ENCODE assay signal across 8 cellular contexts in the genomic region with DNA sequence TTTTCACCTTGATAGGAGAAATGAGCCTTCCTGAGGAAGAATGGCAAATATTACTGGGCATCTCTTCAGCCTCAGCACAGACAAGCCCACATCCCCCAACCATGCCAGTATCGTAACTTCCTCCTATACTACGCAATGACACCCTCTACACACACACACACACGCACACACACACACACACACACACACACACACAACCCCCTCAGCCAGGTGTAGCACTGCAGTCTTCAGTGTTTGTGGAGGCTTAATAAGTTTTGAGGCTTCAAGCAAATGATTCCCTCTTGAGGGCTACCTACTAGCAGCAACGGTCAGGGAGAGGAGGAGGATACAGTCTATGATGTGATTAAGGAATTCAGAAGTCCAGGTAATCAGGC. TPM values are rescaled to one million over a fixed set of nuclear protein-coding genes. Genes with fewer than 3 reads are reported as not detected.
DNase-seq lines count a peak whose midpoint lies in the region; ATAC-seq, FAIRE-seq and TF ChIP-seq lines count a peak whose summit lies in the region.

No MANE protein-coding gene starts in this region.

- peak overlapping the region; percentile 86 for H2AFZ ChIP-seq in astrocyte (ENCODE audit: low read depth, low read length)

- H3K4me2 ChIP-seq in astrocyte (ENCODE audit: low read length), result peak overlapping the region; percentile 92

- peak overlapping the region; percentile 94 for H3K4me3 Mint-ChIP-seq in astrocyte (ENCODE audit: unreplicated experiment)

- no peaks in the 10 kb centered on the region for H3K36me3 ChIP-seq in astrocyte (ENCODE audit: insufficient read depth, low read length)

- peaks cover 34% of the 10 kb centered on the region for H3K4me1 ChIP-seq in astrocyte (ENCODE audit: insufficient read depth, low read length)

- peak overlapping the region; percentile 83 for H3K9ac ChIP-seq in astrocyte (ENCODE audit: low read length)

- no peaks in the 10 kb centered on the region for H3K27me3 Mint-ChIP-seq in astrocyte (ENCODE audit: low read depth, unreplicated experiment)

- no peak for TF ChIP-seq CTCF in astrocyte (IDR thresholded peaks at IDR 0.05; ENCODE audit: insufficient read depth, low read depth, low read length)

- H3K9me3 ChIP-seq in astrocyte (ENCODE audit: insufficient read depth, low read depth, low read length), result no peaks in the 10 kb centered on the region

- peak overlapping the region; percentile 24 for H3K27ac ChIP-seq in astrocyte (ENCODE audit: low read depth, low read length)

- no peaks in the 10 kb centered on the region for H3K9me3 Mint-ChIP-seq in astrocyte (ENCODE audit: unreplicated experiment)

- H3K79me2 ChIP-seq in astrocyte (ENCODE audit: insufficient read depth, low read length), result peaks cover 16% of the 10 kb centered on the region

- H3K4me3 ChIP-seq in astrocyte (ENCODE audit: insufficient read depth, low read depth, low read length), result peak overlapping the region; percentile 76

- peaks cover 11% of the 10 kb centered on the region for H3K36me3 Mint-ChIP-seq in astrocyte (ENCODE audit: low read depth, unreplicated experiment)

- H3K27me3 ChIP-seq in astrocyte (ENCODE audit: insufficient read depth, low read length), result no peaks in the 10 kb centered on the region

- DNase-seq in GM19238 (ENCODE audit: insufficient read length, low spot score) (peak; percentile 20), RKO (ENCODE audit: low spot score) (peak; percentile 29), astrocyte (ENCODE audit: low read depth) (peak; percentile 41), left kidney (ENCODE audit: low read depth, low spot score) (peak; percentile 26), HCEC 1CT (no peak)
- DNase-seq in stimulated activated naive CD4-positive, alpha-beta T cell treated with Interleukin-2 at 50 U/mL for 16 hours (lab: John Stamatoyannopoulos, UW), result peak; percentile 34

- H3K27ac Mint-ChIP-seq in astrocyte (ENCODE audit: unreplicated experiment), result peak overlapping the region; percentile 92

- ATAC-seq in HG03139 (IDR thresholded peaks at IDR 0.05; ENCODE audit: unreplicated experiment) (no peak), HG02571 (IDR thresholded peaks at IDR 0.05; ENCODE audit: unreplicated experiment) (no peak)

- peaks cover 55% of the 10 kb centered on the region for H3K4me1 Mint-ChIP-seq in astrocyte (ENCODE audit: low read depth, unreplicated experiment)

- no peak for FAIRE-seq in astrocyte (lab: Jason Lieb, UNC)

- no peaks in the 10 kb centered on the region for H4K20me1 ChIP-seq in astrocyte (ENCODE audit: insufficient read depth, low read length)

RNA-seq across cellular contexts. Expression of gene DGKA, which starts 1.6 kb away (rescaled TPM):
- total RNA-seq in astrocyte, result 108 and 118 TPM in 2 replicates

RNA-seq across cellular contexts. Expression of gene PYM1, which starts 4.8 kb away (rescaled TPM):
- total RNA-seq in astrocyte, result 31.5 and 33.6 TPM in 2 replicates

RNA-seq across cellular contexts. Expression of gene PMEL, which starts 33.3 kb away (rescaled TPM):
- total RNA-seq in astrocyte, result 3.9 and 13.8 TPM in 2 replicates

RNA-seq across cellular contexts. Expression of gene CDK2, which starts 34.1 kb away (rescaled TPM):
- total RNA-seq in astrocyte, result 37.8 and 44.3 TPM in 2 replicates

RNA-seq across cellular contexts. Expression of gene RAB5B, which starts 41.3 kb away (rescaled TPM):
- total RNA-seq in astrocyte, result 110 and 127 TPM in 2 replicates
